20 cellular contexts compared by ENCODE assay signal in the genomic region with DNA sequence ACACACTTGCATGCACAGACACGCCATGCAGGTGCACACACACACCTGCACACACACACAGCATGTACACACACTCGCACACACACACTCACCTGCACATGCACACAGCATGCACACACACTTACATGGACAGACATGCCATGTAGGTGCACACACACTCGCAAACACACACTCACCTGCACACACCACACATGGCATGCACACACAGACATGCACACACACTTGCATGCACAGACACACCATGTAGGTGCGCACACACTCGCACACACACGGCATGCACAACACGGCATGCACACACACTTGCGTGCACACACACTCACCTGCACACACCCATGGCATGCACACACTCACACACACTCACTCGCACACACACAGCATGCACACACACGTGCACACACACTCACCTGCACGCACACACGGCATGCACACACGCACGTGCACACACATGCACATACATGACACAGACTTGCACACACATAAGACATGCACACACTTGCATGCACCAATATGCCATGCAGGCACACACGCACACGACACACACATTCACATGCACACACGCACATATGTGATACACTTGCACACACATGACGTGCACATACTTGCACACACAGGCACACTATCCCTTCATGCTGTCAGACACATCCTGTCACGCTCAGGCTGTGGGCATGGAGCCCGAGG. TPM values are rescaled to one million over a fixed set of nuclear protein-coding genes. Genes with fewer than 3 reads are reported as not detected.
A peak's percentile ranks its signal among the peaks of the same experiment; 100 is the strongest.
DNase-seq lines count a peak whose midpoint lies in the region; ATAC-seq, FAIRE-seq and TF ChIP-seq lines count a peak whose summit lies in the region.
"Had no signal": no experiment of that assay in that cellular context is flagged by ENCODE, and none has a peak within 500 bp of the region (broad histone marks: within the 10 kb centered on the region; RNA-seq: fewer than 3 reads in every experiment).

No MANE protein-coding gene starts in this region.

- intact Hi-C loops in IMR-90 (cut with micrococcal nuclease) (no loop called here), kidney (cut with DNase I) (loop anchor here (10.0 kb wide), 1 partner anchor 430 kb away; no protein-coding TSS in a partner anchor), posterior vena cava (cut with DNase I) (no loop called here)

- H3K14ac ChIP-seq in IMR-90 (replicated peaks; ENCODE audit: low read depth, low read length), result no peak overlapping the region

- no peak overlapping the region for H3K23ac ChIP-seq in IMR-90 (ENCODE audit: low read depth, low read length)

- H3K36me3 ChIP-seq in IMR-90 (ENCODE audit: control insufficient read depth, insufficient read depth, low read length), result no peaks in the 10 kb centered on the region
- no peaks in the 10 kb centered on the region for H3K36me3 ChIP-seq in kidney (ENCODE audit: control insufficient read depth in 1 of 2, insufficient read depth in 2 of 2, low read length in 2 of 2)

- no peaks in the 10 kb centered on the region for H3K79me1 ChIP-seq in IMR-90 (ENCODE audit: low read depth in 1 of 2, low read length in 2 of 2)

- DNase-seq in GM12891 (ENCODE audit: insufficient read length, low spot score) (no peak), IMR-90 (no peak), kidney (peak; percentile 35), posterior vena cava (ENCODE audit: low spot score) (peak; percentile 50), C1 segment of cervical spinal cord (lab: John Stamatoyannopoulos, UW) (no peak), T-helper 1 cell (no peak)
- DNase-seq in stimulated activated naive CD8-positive, alpha-beta T cell treated with anti-CD3 and anti-CD28 coated beads, Interleukin-15, amount 100 ng/mL, for 72 hours, result no peak
- no peak for DNase-seq in stimulated activated naive CD4-positive, alpha-beta T cell treated with Interleukin-2 at 50 U/mL for 16 hours (lab: John Stamatoyannopoulos, UW)
- DNase-seq: AML-193; CD4-positive, CD25-positive, alpha-beta regulatory T cell; COR-L47; DMS79; GOT3; Kasumi-1; NCI-H1694; NCI-H2081 treated with DMSO at 0.1 percent for 48 hours; NCI-H446 treated with DMSO at 0.1 percent for 48 hours; NCI-H526 treated with DMSO at 0.1 percent for 48 hours; SHP77 had no signal

- H3K9me3 ChIP-seq in IMR-90 (ENCODE audit: control insufficient read depth, insufficient read depth, low read length), result no peaks in the 10 kb centered on the region
- no peaks in the 10 kb centered on the region for H3K9me3 ChIP-seq in kidney (ENCODE audit: control insufficient read depth in 1 of 2, low read length in 2 of 2)

- H2AK5ac ChIP-seq in IMR-90 (ENCODE audit: low read depth, low read length), result no peak overlapping the region

- no peak overlapping the region for H4K5ac ChIP-seq in IMR-90 (ENCODE audit: low read depth, low read length)

- no peak overlapping the region for H3K56ac ChIP-seq in IMR-90 (ENCODE audit: extremely low read depth, insufficient read depth, low read length)

- no peak overlapping the region for H2BK5ac ChIP-seq in IMR-90 (ENCODE audit: low read depth, low read length, poor library complexity, severe bottlenecking)

- in situ Hi-C loops in IMR-90 (cut with MboI; ENCODE audit: low sequenced_read_pairs), result no loop called here

- no peak overlapping the region for H2BK15ac ChIP-seq in IMR-90 (ENCODE audit: low read depth, low read length)

- H4K8ac ChIP-seq in IMR-90 (ENCODE audit: low read depth in 2 of 2, low read length in 2 of 2), result no peak overlapping the region

- no peaks in the 10 kb centered on the region for H3K4me1 Mint-ChIP-seq in stimulated activated naive CD8-positive, alpha-beta T cell treated with anti-CD3 and anti-CD28 coated beads, Interleukin-15, amount 100 ng/mL, for 72 hours
- H3K4me1 Mint-ChIP-seq: CD4-positive, CD25-positive, alpha-beta regulatory T cell had no signal

- POLR2A ChIA-PET in IMR-90 (lab: Charles Lee; ENCODE audit: unreplicated experiment), result no interaction called here

- H3K27me3 Mint-ChIP-seq in stimulated activated naive CD8-positive, alpha-beta T cell treated with anti-CD3 and anti-CD28 coated beads, Interleukin-15, amount 100 ng/mL, for 72 hours, result peaks cover 72% of the 10 kb centered on the region

- peak; percentile 70 for FAIRE-seq in GM12891 (lab: Jason Lieb, UNC)
- no peak for FAIRE-seq in kidney (lab: Jason Lieb, UNC)

- CTCF ChIA-PET in IMR-90 (lab: Yijun Ruan, JAX), result no interaction called here

- no TSS peak for BruUV-seq in IMR-90 (replicated peaks; lab: Mats Ljungman, UMichigan)

- no peak for TF ChIP-seq RAD21 in IMR-90 (IDR thresholded peaks at IDR 0.05; ENCODE audit: low read length)

- H2BK20ac ChIP-seq in IMR-90 (ENCODE audit: low read depth, low read length), result no peak overlapping the region

- H3K4me1 ChIP-seq in IMR-90 (ENCODE audit: control insufficient read depth, insufficient read depth, low read length) (no peaks in the 10 kb centered on the region), kidney (ENCODE audit: control insufficient read depth in 1 of 2, insufficient read depth in 1 of 2, low read depth in 1 of 2, low read length in 2 of 2) (no peaks in the 10 kb centered on the region)

- H3K9me3 Mint-ChIP-seq in stimulated activated naive CD8-positive, alpha-beta T cell treated with anti-CD3 and anti-CD28 coated beads, Interleukin-15, amount 100 ng/mL, for 72 hours, result peaks cover 0 to 7% of the 10 kb centered on the region in 2 donors

- no peaks in the 10 kb centered on the region for H4K20me1 ChIP-seq in IMR-90 (ENCODE audit: insufficient read depth, low read length)

- no peak for TF ChIP-seq POLR2A in GM12891 (IDR thresholded peaks at IDR 0.05; ENCODE audit: low read depth, low read length)
- no peak for TF ChIP-seq POLR2A in IMR-90 (IDR thresholded peaks at IDR 0.05; ENCODE audit: low read depth, low read length)

- no peak overlapping the region for H2AK9ac ChIP-seq in IMR-90 (replicated peaks; ENCODE audit: low read depth, low read length, poor library complexity)

- TF ChIP-seq CTCF in IMR-90 (conservative IDR thresholded peaks at IDR 0.05; ENCODE audit: low read depth, low read length) (no peak), kidney (IDR thresholded peaks at IDR 0.05; ENCODE audit: borderline replicate concordance, extremely low read depth, insufficient read depth) (no peak)

- no peak overlapping the region for H3K4me3 ChIP-seq in IMR-90 (ENCODE audit: insufficient read depth, low read depth, low read length)
- no peak overlapping the region for H3K4me3 ChIP-seq in kidney (ENCODE audit: low read length in 2 of 2)

- no peak overlapping the region for H4K91ac ChIP-seq in IMR-90 (ENCODE audit: insufficient read depth, low read depth, low read length)

- dilution Hi-C loops in IMR-90 (cut with HindIII; ENCODE audit: low sequenced_read_pairs, unreplicated experiment), result no loop called here

- no peak overlapping the region for H3K9ac ChIP-seq in IMR-90 (ENCODE audit: low read depth, low read length)
- H3K9ac ChIP-seq in kidney (ENCODE audit: low read length in 2 of 2), result no peak overlapping the region

- peaks cover 14% of the 10 kb centered on the region for H3K27me3 ChIP-seq in IMR-90 (ENCODE audit: control insufficient read depth, insufficient read depth, low read length)

- WGBS in IMR-90 (ENCODE audit: extremely low coverage in 2 of 2, insufficient read length in 1 of 2), 2 experiments, result 70% methylated on average over 11 of the region's 20 CpGs; no CpG with 5 or more reads in 1 of the 2 experiments

- H2BK120ac ChIP-seq in IMR-90 (ENCODE audit: low read depth, low read length), result no peak overlapping the region

- H3K27ac ChIP-seq in IMR-90 (ENCODE audit: insufficient read depth, low read length), result no peak overlapping the region
- H3K27ac ChIP-seq in kidney (ENCODE audit: low read depth in 2 of 2, low read length in 2 of 2), result no peak overlapping the region

- no peak overlapping the region for H3K4me2 ChIP-seq in IMR-90 (ENCODE audit: low read depth, low read length)

- H3K9me1 ChIP-seq in IMR-90 (ENCODE audit: insufficient read depth, low read length), result peaks cover 6% of the 10 kb centered on the region; the same call in 1 of the 2 replicates

- no peak overlapping the region for H3K18ac ChIP-seq in IMR-90 (ENCODE audit: low read depth, low read length)

- no peak overlapping the region for H3K27ac Mint-ChIP-seq in stimulated activated naive CD8-positive, alpha-beta T cell treated with anti-CD3 and anti-CD28 coated beads, Interleukin-15, amount 100 ng/mL, for 72 hours

- ATAC-seq in IMR-90 (ENCODE audit: low read depth), result no peak
- no peak for ATAC-seq in stimulated activated naive CD8-positive, alpha-beta T cell treated with anti-CD3 and anti-CD28 coated beads, Interleukin-15, amount 100 ng/mL, for 72 hours
- ATAC-seq: SK-N-SH treated with all-trans-retinoic acid at 6 μM for 48 hours had no signal

- peak overlapping the region; percentile 43 for H2AFZ ChIP-seq in IMR-90 (replicated peaks; ENCODE audit: low read length, poor library complexity)

- no peak overlapping the region for H3K4ac ChIP-seq in IMR-90 (ENCODE audit: low read depth, low read length)

- no peak overlapping the region for H3K4me3 Mint-ChIP-seq in stimulated activated naive CD8-positive, alpha-beta T cell treated with anti-CD3 and anti-CD28 coated beads, Interleukin-15, amount 100 ng/mL, for 72 hours
- H3K4me3 Mint-ChIP-seq: CD4-positive, CD25-positive, alpha-beta regulatory T cell had no signal

TF ChIP-seq in GM12891, 5 proteins besides CTCF, POLR2A, EP300 and RAD21:
- TF ChIP-seq PAX5 (IDR thresholded peaks at IDR 0.05; ENCODE audit: insufficient read depth, low read length, severe bottlenecking) (no peak), TAF1 (IDR thresholded peaks at IDR 0.05; ENCODE audit: low read depth, low read length) (no peak), POLR2AphosphoS5 (IDR thresholded peaks at IDR 0.05; ENCODE audit: low read depth, low read length) (no peak), SPI1 (IDR thresholded peaks at IDR 0.05; ENCODE audit: low read depth, low read length) (no peak), POU2F2 (IDR thresholded peaks at IDR 0.05; ENCODE audit: low read depth, low read length) (no peak)

TF ChIP-seq in IMR-90, 13 proteins besides CTCF, POLR2A, EP300 and RAD21 (continues in another document):
- TF ChIP-seq BHLHE40 (IDR thresholded peaks at IDR 0.05; ENCODE audit: low read depth, low read length), result no peak
- no peak for TF ChIP-seq FOS (IDR thresholded peaks at IDR 0.05; ENCODE audit: low read depth, low read length)
- TF ChIP-seq MAFK (IDR thresholded peaks at IDR 0.05; ENCODE audit: low read depth, low read length), result no peak
- TF ChIP-seq RCOR1 (IDR thresholded peaks at IDR 0.05; ENCODE audit: insufficient replicate concordance, low read length), result no peak

RNA-seq across cellular contexts. Expression of a gene that starts 56.8 kb away (rescaled TPM):
- 53.3 TPM for polyA plus RNA-seq in GM12891 (2012; ENCODE audit: low read depth, missing spikeins)
- total RNA-seq in IMR-90 (2012; rRNA removed) (26.0 and 32.8 TPM in 2 replicates), kidney (24.6 TPM), posterior vena cava (10 to 100 TPM; 25.2 to 27.3 TPM)
- polyA plus RNA-seq in IMR-90 (2012; rRNA removed) (19.0 and 19.9 TPM in 2 replicates), kidney (ENCODE audit: insufficient read depth, low read depth, low replicate concordance) (25.7 TPM)
- 14.0 and 17.9 TPM in 2 replicates for polyA plus RNA-seq in IMR-90 (2012; cell fraction: cytosol; rRNA removed)
- polyA plus RNA-seq in IMR-90 (2012; cell fraction: nucleus; rRNA removed; ENCODE audit: low replicate concordance), result 17.2 and 44.5 TPM in 2 replicates

Comparison
In these comparisons a context has a peak if more than half of its experiments do, and no peak if none do; other contexts are left out.
1. DNase-seq: peak in kidney (single experiment) and posterior vena cava (single experiment); none in GM12891 (single experiment), IMR-90 (single experiment), stimulated activated naive CD8-positive, alpha-beta T cell treated with anti-CD3 and anti-CD28 coated beads, Interleukin-15, amount 100 ng/mL, for 72 hours (0 of 2), C1 segment of cervical spinal cord (0 of 14), stimulated activated naive CD4-positive, alpha-beta T cell treated with Interleukin-2 at 50 U/mL for 16 hours (single experiment) and T-helper 1 cell (0 of 5).